Comparison of ENCODE assay signal across 15 cellular contexts in genomic region chr20:54257090-54257816, GRCh38. TPM values are rescaled to one million over a fixed set of nuclear protein-coding genes. Genes with fewer than 3 reads are reported as not detected.
A peak's percentile ranks its signal among the peaks of the same experiment; 100 is the strongest.
DNase-seq lines count a peak whose midpoint lies in the region; ATAC-seq and TF ChIP-seq lines count a peak whose summit lies in the region.
"Had no signal": no experiment of that assay in that cellular context is flagged by ENCODE, and none has a peak within 500 bp of the region (broad histone marks: within the 10 kb centered on the region; RNA-seq: fewer than 3 reads in every experiment).

No MANE protein-coding gene starts in this region.

- H3K4me3 ChIP-seq in mammary epithelial cell (replicated peaks in 1 of 3; ENCODE audit: insufficient read depth in 1 of 3, low read depth in 2 of 3, low read length in 3 of 3): no peak overlapping the region
- H3K4me3 ChIP-seq: mucosa of descending colon, SJSA1, testis had no signal

- no peaks in the 10 kb centered on the region for H4K20me1 ChIP-seq in mammary epithelial cell (ENCODE audit: insufficient read depth, low read length)

- H2AFZ ChIP-seq in mammary epithelial cell (ENCODE audit: low read depth, low read length): no peak overlapping the region

- peak overlapping the region; percentile 44 for H3K27ac ChIP-seq in mammary epithelial cell (ENCODE audit: insufficient read depth, low read depth, low read length)
- H3K27ac ChIP-seq: SJSA1, testis had no signal

- no peaks in the 10 kb centered on the region for H3K9me3 Mint-ChIP-seq in activated CD4-positive, alpha-beta memory T cell treated with anti-CD3 and anti-CD28 coated beads, Interleukin-2, amount 10 ng/mL, durations not matched to agents 7 days and 5 days

- H3K4me2 ChIP-seq in mammary epithelial cell (ENCODE audit: insufficient read depth, low read depth, low read length): peak overlapping the region; percentile 22

- H3K9me3 ChIP-seq in mammary epithelial cell (replicated peaks; ENCODE audit: insufficient read depth, low read length): no peaks in the 10 kb centered on the region
- H3K9me3 ChIP-seq: mucosa of descending colon, SJSA1, testis had no signal

- intact Hi-C loops in mammary epithelial cell (cut with micrococcal nuclease): loop anchor here (2.0 to 10.0 kb wide), 2 partner anchors 36 to 1968 kb away; no protein-coding TSS in a partner anchor

- BruUV-seq in mammary epithelial cell (replicated peaks; lab: Mats Ljungman, UMichigan): no TSS peak

- POLR2A ChIA-PET in activated CD4-positive, alpha-beta memory T cell treated with anti-CD3 and anti-CD28 coated beads, Interleukin-2, amount 10 ng/mL, durations not matched to agents 7 days and 5 days (lab: Charles Lee): no interaction called here

- H3K79me2 ChIP-seq in mammary epithelial cell (ENCODE audit: insufficient read depth, low read length): no peaks in the 10 kb centered on the region

- DNase-seq in AG08396 (ENCODE audit: low spot score): peak; percentile 7
- DNase-seq in HS-27A (ENCODE audit: low read depth): peak; percentile 77
- peak; percentile 92 for DNase-seq in mammary epithelial cell
- peak; percentile 84 for DNase-seq in kidney tubule cell (ENCODE audit: low spot score)
- DNase-seq in NCI-H2107 treated with DMSO at 0.1 percent for 48 hours (lab: John Stamatoyannopoulos, UW; ENCODE audit: unreplicated experiment): no peak
- DNase-seq in activated CD4-positive, alpha-beta memory T cell treated with anti-CD3 and anti-CD28 coated beads, Interleukin-2, amount 10 ng/mL, durations not matched to agents 7 days and 5 days: no peak
- DNase-seq in GM13977 (ENCODE audit: low spot score): no peak
- DNase-seq: activated CD4-positive, alpha-beta T cell treated with anti-CD3 and anti-CD28 coated beads for 4 hours; C1 segment of cervical spinal cord; cortex of kidney; mucosa of descending colon; retina; testis had no signal

- no peak for ATAC-seq in GM18517 (IDR thresholded peaks at IDR 0.05; ENCODE audit: unreplicated experiment)
- ATAC-seq: mucosa of descending colon had no signal

- H3K36me3 ChIP-seq in mammary epithelial cell (ENCODE audit: insufficient read depth, low read length): no peaks in the 10 kb centered on the region
- H3K36me3 ChIP-seq: SJSA1 had no signal

- WGBS in mammary epithelial cell (ENCODE audit: low coverage, missing lambda C conversion rate): 39% methylated on average over 4 of the region's 4 CpGs

- peaks cover 2% of the 10 kb centered on the region for H3K27me3 Mint-ChIP-seq in activated CD4-positive, alpha-beta memory T cell treated with anti-CD3 and anti-CD28 coated beads, Interleukin-2, amount 10 ng/mL, durations not matched to agents 7 days and 5 days

- H3K36me3 Mint-ChIP-seq in activated CD4-positive, alpha-beta memory T cell treated with anti-CD3 and anti-CD28 coated beads, Interleukin-2, amount 10 ng/mL, durations not matched to agents 7 days and 5 days (ENCODE audit: low read depth): no peaks in the 10 kb centered on the region

- no peaks in the 10 kb centered on the region for H3K27me3 ChIP-seq in mammary epithelial cell (ENCODE audit: insufficient read depth, low read length)
- H3K27me3 ChIP-seq: SJSA1, testis had no signal

- H3K4me1 Mint-ChIP-seq in activated CD4-positive, alpha-beta memory T cell treated with anti-CD3 and anti-CD28 coated beads, Interleukin-2, amount 10 ng/mL, durations not matched to agents 7 days and 5 days: no peaks in the 10 kb centered on the region

- H3K4me1 ChIP-seq in mammary epithelial cell (ENCODE audit: insufficient read depth, low read length): peaks cover 29% of the 10 kb centered on the region
- H3K4me1 ChIP-seq: SJSA1, testis had no signal

- no peak overlapping the region for H3K27ac Mint-ChIP-seq in activated CD4-positive, alpha-beta memory T cell treated with anti-CD3 and anti-CD28 coated beads, Interleukin-2, amount 10 ng/mL, durations not matched to agents 7 days and 5 days

- dilution Hi-C loops in mammary epithelial cell (cut with HindIII; ENCODE audit: low sequenced_read_pairs): loop anchor here (5.0 kb wide), 2 partner anchors 65 to 85 kb away; no protein-coding TSS in a partner anchor

- in situ Hi-C loops in mammary epithelial cell (cut with MboI; ENCODE audit: low sequenced_read_pairs in 2 of 2) (no loop called here), GM13977 (cut with MboI; ENCODE audit: low pct_unique_long_range_greater_than_20kb, low sequenced_read_pairs, unreplicated experiment) (no loop called here)

- CTCF ChIA-PET in mammary epithelial cell (lab: Charles Lee; ENCODE audit: low non-redundant PET): interaction anchor here (0.6 kb wide), 1 partner anchor 161 kb away, joined by 4 read pairs; no protein-coding TSS in a partner anchor
- CTCF ChIA-PET in activated CD4-positive, alpha-beta memory T cell treated with anti-CD3 and anti-CD28 coated beads, Interleukin-2, amount 10 ng/mL, durations not matched to agents 7 days and 5 days (lab: Charles Lee): no interaction called here

- H3K9ac ChIP-seq in mammary epithelial cell (ENCODE audit: insufficient read depth, low read length): no peak overlapping the region

- TF ChIP-seq CTCF in mammary epithelial cell (conservative IDR thresholded peaks at IDR 0.05 in 1 of 2, IDR thresholded peaks at IDR 0.05 in 1 of 2; ENCODE audit: extremely low read depth in 1 of 2, insufficient read depth in 1 of 2, low read depth in 1 of 2, low read length in 2 of 2) (no peak), GM13977 (IDR thresholded peaks at IDR 0.05; ENCODE audit: extremely low read depth, insufficient read depth, missing control alignments) (no peak)

- no peak overlapping the region for H3K4me3 Mint-ChIP-seq in activated CD4-positive, alpha-beta memory T cell treated with anti-CD3 and anti-CD28 coated beads, Interleukin-2, amount 10 ng/mL, durations not matched to agents 7 days and 5 days

RNA-seq across cellular contexts. Expression of gene PFDN4, which starts 49.4 kb away (rescaled TPM):
- 10 to 100 TPM; 28.9 to 45.3 TPM for total RNA-seq in mammary epithelial cell
- polyA plus RNA-seq in mammary epithelial cell: 28.4 TPM
- polyA minus RNA-seq in mammary epithelial cell: 0.41 TPM
- total RNA-seq in activated CD4-positive, alpha-beta memory T cell treated with anti-CD3 and anti-CD28 coated beads, Interleukin-2, amount 10 ng/mL, durations not matched to agents 7 days and 5 days: 10 to 100 TPM; 28.1 to 30.3 TPM

Comparison
In these comparisons a context has a peak if more than half of its experiments do, and no peak if none do; other contexts are left out.
1. DNase-seq: peak in AG08396 (single experiment), HS-27A (single experiment), mammary epithelial cell (single experiment) and kidney tubule cell (single experiment); none in NCI-H2107 treated with DMSO at 0.1 percent for 48 hours (single experiment), activated CD4-positive, alpha-beta memory T cell treated with anti-CD3 and anti-CD28 coated beads, Interleukin-2, amount 10 ng/mL, durations not matched to agents 7 days and 5 days (single experiment) and GM13977 (single experiment).